Comparison of ENCODE assay signal across 14 cellular contexts in genomic region chr20:11373391-11373790, GRCh38.
DNase-seq lines count a peak whose midpoint lies in the region; ATAC-seq, FAIRE-seq and TF ChIP-seq lines count a peak whose summit lies in the region.
"Had no signal": no experiment of that assay in that cellular context is flagged by ENCODE, and none has a peak within 500 bp of the region (broad histone marks: within the 10 kb centered on the region; RNA-seq: fewer than 3 reads in every experiment).

No MANE protein-coding gene starts in this region.

- no peak for FAIRE-seq in GM12878 (lab: Jason Lieb, UNC)
- FAIRE-seq: endothelial cell of umbilical vein had no signal

- in situ Hi-C loops in GM12878 (cut with MboI), result no loop called here

- SMC1A ChIA-PET in GM12878 (lab: Charles Lee; ENCODE audit: uncharacterized antibody, unreplicated experiment), result interaction anchor here (1.0 to 2.7 kb wide), 3 partner anchors 10 to 73 kb away, joined by 3 to 10 read pairs (median 3); no protein-coding TSS in a partner anchor

- no peak for TF ChIP-seq EP300 in GM12878 (IDR thresholded peaks at IDR 0.05; ENCODE audit: borderline replicate concordance in 1 of 2, control insufficient read depth in 1 of 2, low read depth in 2 of 2, low read length in 2 of 2)

- 0% methylated on average over 1 of the region's 1 CpG for WGBS in GM12878 (ENCODE audit: insufficient coverage, insufficient replicate concordance, low lambda C conversion rate, missing lambda C conversion rate)

- H2AFZ ChIP-seq in GM12878 (ENCODE audit: control insufficient read depth, low read depth, low read length), result no peak overlapping the region

- no peak overlapping the region for H3K4me3 ChIP-seq in GM12878

- H3K9me3 ChIP-seq in GM12878 (replicated peaks; ENCODE audit: control insufficient read depth, insufficient read depth, low read length), result no peaks in the 10 kb centered on the region

- DNase-seq in DMS 273 (lab: John Stamatoyannopoulos, UW; ENCODE audit: unreplicated experiment) (peak; percentile 10), DMS 273 treated with DMSO at 0.1 percent for 48 hours (lab: John Stamatoyannopoulos, UW) (no peak), NCI-H1105 (lab: John Stamatoyannopoulos, UW) (peak; percentile 26), GM12878 (ENCODE audit: low read depth, low spot score) (no peak), occipital lobe (lab: John Stamatoyannopoulos, UW) (peak; percentile 2), NCI-H128 (lab: John Stamatoyannopoulos, UW; ENCODE audit: unreplicated experiment) (no peak)
- DNase-seq: activated CD8-positive, alpha-beta T cell treated with anti-CD3 and anti-CD28 coated beads for 36 hours; islet precursor cell; NCI-H2081; stimulated activated CD4-positive, alpha-beta T cell treated with anti-CD3 and anti-CD28 coated beads, Interleukin-15, amount 100 ng/mL, for 24 hours had no signal

- no peaks in the 10 kb centered on the region for H3K79me2 ChIP-seq in GM12878 (ENCODE audit: control insufficient read depth, insufficient read depth, low read length)

- TF ChIP-seq CTCF in GM12878 (IDR thresholded peaks at IDR 0.05 in 2 of 3, conservative IDR thresholded peaks at IDR 0.05 in 1 of 3; ENCODE audit: control insufficient read depth in 2 of 3, extremely low read depth in 1 of 3, insufficient read depth in 1 of 3, low read depth in 3 of 3, low read length in 3 of 3), result no peak

- no peaks in the 10 kb centered on the region for H3K4me1 ChIP-seq in GM12878 (ENCODE audit: control insufficient read depth, insufficient read depth, low read length)

- BruUV-seq in GM12878 (replicated peaks; lab: Mats Ljungman, UMichigan), result no TSS peak

- RAD21 ChIA-PET in GM12878 (lab: Charles Lee; ENCODE audit: unreplicated experiment), result interaction anchor here (1.1 to 1.2 kb wide), 2 partner anchors 138 to 141 kb away, joined by 3 read pairs; no protein-coding TSS in a partner anchor

- H3K4me2 ChIP-seq in GM12878 (ENCODE audit: control insufficient read depth, insufficient read depth), result no peak overlapping the region

- CTCF ChIA-PET in GM12878 (lab: Yijun Ruan, JAX), result interaction anchor here (0.8 kb wide), 1 partner anchor 22 kb away, joined by 3 read pairs; no protein-coding TSS in a partner anchor

- peak; percentile 70 for ATAC-seq in GM12878
- ATAC-seq in HG03095 (IDR thresholded peaks at IDR 0.05; ENCODE audit: unreplicated experiment), result no peak
- no peak for ATAC-seq in GM18520 (IDR thresholded peaks at IDR 0.05; ENCODE audit: unreplicated experiment)
- ATAC-seq: activated CD8-positive, alpha-beta T cell treated with anti-CD3 and anti-CD28 coated beads for 36 hours had no signal

- TF ChIP-seq RAD21 in GM12878 (IDR thresholded peaks at IDR 0.05; ENCODE audit: insufficient read depth, low read depth, low read length), result no peak

- H3K36me3 ChIP-seq in GM12878 (ENCODE audit: control insufficient read depth in 2 of 2, insufficient read depth in 2 of 2, low read length in 1 of 2), result no peaks in the 10 kb centered on the region

- H3K9ac ChIP-seq in GM12878 (ENCODE audit: control insufficient read depth, insufficient read depth, low read length), result no peak overlapping the region

- no peaks in the 10 kb centered on the region for H4K20me1 ChIP-seq in GM12878 (ENCODE audit: control insufficient read depth, insufficient read depth)

- TF ChIP-seq POLR2A in GM12878 (IDR thresholded peaks at IDR 0.05; ENCODE audit: low read depth, low read length), result no peak

- no peaks in the 10 kb centered on the region for H3K27me3 ChIP-seq in GM12878 (replicated peaks in 1 of 2; ENCODE audit: control insufficient read depth in 2 of 2, insufficient read depth in 2 of 2, low read length in 1 of 2)

- POLR2A ChIA-PET in GM12878 (lab: Charles Lee), result interaction anchor here (1.9 kb wide), 1 partner anchor 18 kb away, joined by 7 read pairs; no protein-coding TSS in a partner anchor

- intact Hi-C loops in GM12878 (cut with micrococcal nuclease; ENCODE audit: unreplicated experiment), result loop anchor here (10.0 kb wide), 1 partner anchor 939 kb away; the partner anchor contains the start of genes MKKS and SLX4IP

- no peak overlapping the region for H3K27ac ChIP-seq in GM12878 (ENCODE audit: control insufficient read depth, insufficient read depth)
- H3K27ac ChIP-seq: 22Rv1 had no signal

TF ChIP-seq in GM12878, 131 proteins besides CTCF, POLR2A, EP300 and RAD21:
- TF ChIP-seq RFX5 (IDR thresholded peaks at IDR 0.05; ENCODE audit: low read depth, low read length) (no peak), YY1 (IDR thresholded peaks at IDR 0.05; ENCODE audit: low read depth, low read length) (0 out of 2 replicates have a peak, but pooled peaks have one; percentile 16), RAD51 (IDR thresholded peaks at IDR 0.05) (no peak), SUPT20H (IDR thresholded peaks at IDR 0.05; ENCODE audit: borderline replicate concordance, control insufficient read depth, low read depth, low read length) (no peak), ZBED1 (IDR thresholded peaks at IDR 0.05; ENCODE audit: borderline replicate concordance) (no peak), ZNF24 (IDR thresholded peaks at IDR 0.05) (no peak), EZH2 (IDR thresholded peaks at IDR 0.05; ENCODE audit: borderline replicate concordance, control insufficient read depth, low read depth, low read length) (no peak), PKNOX1 (IDR thresholded peaks at IDR 0.05) (peak; percentile 45; the same call in 1 of the 2 replicates), PAX8 (IDR thresholded peaks at IDR 0.05) (no peak)
- TF ChIP-seq, protein P1, sequence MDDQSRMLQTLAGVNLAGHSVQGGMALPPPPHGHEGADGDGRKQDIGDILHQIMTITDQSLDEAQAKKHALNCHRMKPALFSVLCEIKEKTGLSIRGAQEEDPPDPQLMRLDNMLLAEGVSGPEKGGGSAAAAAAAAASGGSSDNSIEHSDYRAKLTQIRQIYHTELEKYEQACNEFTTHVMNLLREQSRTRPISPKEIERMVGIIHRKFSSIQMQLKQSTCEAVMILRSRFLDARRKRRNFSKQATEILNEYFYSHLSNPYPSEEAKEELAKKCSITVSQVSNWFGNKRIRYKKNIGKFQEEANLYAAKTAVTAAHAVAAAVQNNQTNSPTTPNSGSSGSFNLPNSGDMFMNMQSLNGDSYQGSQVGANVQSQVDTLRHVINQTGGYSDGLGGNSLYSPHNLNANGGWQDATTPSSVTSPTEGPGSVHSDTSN (IDR thresholded peaks at IDR 0.05; ENCODE audit: insufficient replicate concordance, low read depth, low read length), result no peak

Comparison
In these comparisons a context has a peak if more than half of its experiments do, and no peak if none do; other contexts are left out.
1. DNase-seq: peak in DMS 273 (single experiment), NCI-H1105 (single experiment) and occipital lobe (single experiment); none in DMS 273 treated with DMSO at 0.1 percent for 48 hours (single experiment), GM12878 (single experiment) and NCI-H128 (single experiment).